In the genomic region with DNA sequence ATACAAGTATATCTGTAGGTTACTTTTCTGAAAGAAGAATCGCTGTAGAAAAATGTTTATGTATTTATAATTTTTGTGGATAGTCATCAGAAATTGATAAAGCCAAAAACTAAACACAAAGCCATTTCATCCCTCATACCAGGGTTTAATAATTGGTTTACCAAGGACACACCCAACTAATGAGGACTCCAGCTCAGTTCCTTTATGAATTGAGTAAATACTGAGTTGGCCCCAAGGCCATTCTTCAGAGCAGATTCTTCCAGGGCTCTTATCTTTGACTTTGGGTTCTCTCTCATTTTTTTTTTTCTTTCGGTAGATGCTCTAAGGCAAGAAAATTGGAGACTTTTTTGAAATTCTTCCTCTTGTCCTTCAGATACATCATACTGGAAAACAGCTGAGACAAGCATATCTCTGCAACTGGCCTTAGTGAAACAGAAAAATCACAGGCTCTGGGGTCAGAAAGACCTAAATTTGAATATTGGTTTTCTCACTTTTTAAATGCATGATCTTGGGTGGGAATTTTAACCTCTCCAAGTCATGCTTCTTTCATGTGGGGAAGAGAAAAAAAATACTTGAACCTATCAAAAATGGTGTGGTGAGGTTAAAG, we compare ENCODE assay signal across 24 cellular contexts.
"Had no signal": no experiment of that assay in that cellular context is flagged by ENCODE, and none has a peak within 500 bp of the region (broad histone marks: within the 10 kb centered on the region; RNA-seq: fewer than 3 reads in every experiment).

No MANE protein-coding gene starts in this region.

- H3K27ac ChIP-seq: sigmoid colon, stomach, suprapubic skin, tibial nerve, uterus had no signal

- H3K4me3 Mint-ChIP-seq: activated CD4-positive, alpha-beta T cell treated with anti-CD3 and anti-CD28 coated beads, Interleukin-2, amount 10 ng/mL, durations not matched to agents 24 days and 14 days; activated CD8-positive, alpha-beta T cell treated with anti-CD3 and anti-CD28 coated beads, Interleukin-2, amount 10 ng/mL, durations not matched to agents 7 days and 5 days; activated naive CD4-positive, alpha-beta T cell treated with anti-CD3 and anti-CD28 coated beads, Interleukin-2, amount 50 U/mL, for 24 hours; activated T-helper 1 cell treated with anti-CD3 and anti-CD28 coated beads, Interleukin-12 subunit alpha, Interleukin-12 subunit beta, Interleukin-2, Interleukin-4 antibody, amounts not matched to agents 30 ng/mL and 10 ng/mL and 1 ng/mL, durations not matched to agents 14 hours and 24 hours and 36 hours; brain; mesothelial cell of epicardium; naive thymus-derived CD8-positive, alpha-beta T cell; stimulated activated memory B cell treated with anti-CD40 and anti-IgM and Interleukin-4, amounts not matched to agents 10 μg/mL and 1 μg/mL and 100 μg/mL, for 72 hours had no signal

- H3K27me3 ChIP-seq: stomach, suprapubic skin, tibial nerve, uterus had no signal

- H3K36me3 ChIP-seq: sigmoid colon, stomach, suprapubic skin, tibial nerve, uterus had no signal

- ATAC-seq: activated CD4-positive, CD25-positive, alpha-beta regulatory T cell treated with anti-CD3 and anti-CD28 coated beads, Interleukin-2, amount 50 U/mL, for 24 hours; activated CD8-positive, alpha-beta T cell treated with anti-CD3 and anti-CD28 coated beads, Interleukin-2, amount 10 ng/mL, durations not matched to agents 7 days and 5 days; left lobe of liver; naive thymus-derived CD8-positive, alpha-beta T cell; stimulated activated memory B cell treated with anti-CD40 and anti-IgM and Interleukin-4, amounts not matched to agents 10 μg/mL and 1 μg/mL and 100 μg/mL, for 72 hours had no signal

- H3K27ac Mint-ChIP-seq: activated CD4-positive, alpha-beta T cell treated with anti-CD3 and anti-CD28 coated beads, Interleukin-2, amount 10 ng/mL, durations not matched to agents 24 days and 14 days; activated CD8-positive, alpha-beta T cell treated with anti-CD3 and anti-CD28 coated beads, Interleukin-2, amount 10 ng/mL, durations not matched to agents 7 days and 5 days; activated naive CD4-positive, alpha-beta T cell treated with anti-CD3 and anti-CD28 coated beads, Interleukin-2, amount 50 U/mL, for 24 hours; activated T-helper 1 cell treated with anti-CD3 and anti-CD28 coated beads, Interleukin-12 subunit alpha, Interleukin-12 subunit beta, Interleukin-2, Interleukin-4 antibody, amounts not matched to agents 30 ng/mL and 10 ng/mL and 1 ng/mL, durations not matched to agents 14 hours and 24 hours and 36 hours; brain; mesothelial cell of epicardium; naive thymus-derived CD8-positive, alpha-beta T cell; stimulated activated memory B cell treated with anti-CD40 and anti-IgM and Interleukin-4, amounts not matched to agents 10 μg/mL and 1 μg/mL and 100 μg/mL, for 72 hours had no signal

- H3K9me3 ChIP-seq: sigmoid colon, stomach, suprapubic skin, tibial nerve, uterus had no signal

- H3K9me3 Mint-ChIP-seq: activated CD4-positive, alpha-beta T cell treated with anti-CD3 and anti-CD28 coated beads, Interleukin-2, amount 10 ng/mL, durations not matched to agents 24 days and 14 days; activated naive CD4-positive, alpha-beta T cell treated with anti-CD3 and anti-CD28 coated beads, Interleukin-2, amount 50 U/mL, for 24 hours; activated T-helper 1 cell treated with anti-CD3 and anti-CD28 coated beads, Interleukin-12 subunit alpha, Interleukin-12 subunit beta, Interleukin-2, Interleukin-4 antibody, amounts not matched to agents 30 ng/mL and 10 ng/mL and 1 ng/mL, durations not matched to agents 14 hours and 24 hours and 36 hours; mesothelial cell of epicardium; naive thymus-derived CD8-positive, alpha-beta T cell; stimulated activated memory B cell treated with anti-CD40 and anti-IgM and Interleukin-4, amounts not matched to agents 10 μg/mL and 1 μg/mL and 100 μg/mL, for 72 hours had no signal

- DNase-seq: activated CD4-positive, alpha-beta T cell treated with anti-CD3 and anti-CD28 coated beads, Interleukin-2, amount 10 ng/mL, durations not matched to agents 24 days and 14 days; activated CD8-positive, alpha-beta T cell treated with anti-CD3 and anti-CD28 coated beads, Interleukin-2, amount 10 ng/mL, durations not matched to agents 7 days and 5 days; activated gamma-delta T cell treated with Interleukin-2 at 50 U/mL for 16 hours; aorta; central memory CD4-positive, alpha-beta T cell; dermis blood vessel endothelial cell; effector memory CD4-positive, alpha-beta T cell; foreskin melanocyte; naive thymus-derived CD8-positive, alpha-beta T cell; sigmoid colon; stimulated activated CD4-positive, alpha-beta T cell treated with anti-CD3 and anti-CD28 coated beads, Interleukin-15, amount 100 ng/mL, for 24 hours; stomach; uterus had no signal

- H3K4me2 ChIP-seq: smooth muscle cell had no signal

- H3K4me1 ChIP-seq: sigmoid colon, stomach, suprapubic skin, tibial nerve, uterus had no signal

- H3K4me1 Mint-ChIP-seq: activated CD4-positive, alpha-beta T cell treated with anti-CD3 and anti-CD28 coated beads, Interleukin-2, amount 10 ng/mL, durations not matched to agents 24 days and 14 days; activated naive CD4-positive, alpha-beta T cell treated with anti-CD3 and anti-CD28 coated beads, Interleukin-2, amount 50 U/mL, for 24 hours; stimulated activated memory B cell treated with anti-CD40 and anti-IgM and Interleukin-4, amounts not matched to agents 10 μg/mL and 1 μg/mL and 100 μg/mL, for 72 hours had no signal

- H3K4me3 ChIP-seq: lung, sigmoid colon, smooth muscle cell, stomach, suprapubic skin, tibial nerve, uterus had no signal

- H3K36me3 Mint-ChIP-seq: activated naive CD4-positive, alpha-beta T cell treated with anti-CD3 and anti-CD28 coated beads, Interleukin-2, amount 50 U/mL, for 24 hours; brain; mesothelial cell of epicardium; naive thymus-derived CD8-positive, alpha-beta T cell; stimulated activated memory B cell treated with anti-CD40 and anti-IgM and Interleukin-4, amounts not matched to agents 10 μg/mL and 1 μg/mL and 100 μg/mL, for 72 hours had no signal
